ENCODE assay signal across 8 cellular contexts in genomic region chr1:15524283-15525042, GRCh38. TPM values are rescaled to one million over a fixed set of nuclear protein-coding genes. Genes with fewer than 3 reads are reported as not detected.
DNase-seq lines count a peak whose midpoint lies in the region; ATAC-seq lines count a peak whose summit lies in the region.

No MANE protein-coding gene starts in this region.

- DNase-seq in COLO668 (lab: John Stamatoyannopoulos, UW; ENCODE audit: unreplicated experiment) (peak; percentile 100), NOMO-1 treated with dmso at 0.1 percent for 144 hours (lab: John Stamatoyannopoulos, UW; ENCODE audit: unreplicated experiment) (peak; percentile 98), mesenteric fat pad (ENCODE audit: low spot score) (peak; percentile 100)
- DNase-seq in activated CD8-positive, alpha-beta memory T cell treated with anti-CD3 and anti-CD28 coated beads, Interleukin-2, amount 50 U/mL, for 24 hours (ENCODE audit: extremely low read depth), result peak; percentile 99
- DNase-seq in stimulated activated CD8-positive, alpha-beta memory T cell treated with anti-CD3 and anti-CD28 coated beads, Interleukin-15, amount 100 ng/mL, for 1 hour (ENCODE audit: low read depth), result peak; percentile 99

- H3K9ac ChIP-seq in HUES48 (ENCODE audit: low read depth, low read length) (peak overlapping the region; percentile 94), endocrine pancreas (ENCODE audit: control insufficient read depth, insufficient read depth, low read length) (peak overlapping the region; percentile 32)

- H3K9me3 ChIP-seq in HUES48 (ENCODE audit: control insufficient read depth, insufficient read depth, low read length), result no peaks in the 10 kb centered on the region
- no peaks in the 10 kb centered on the region for H3K9me3 ChIP-seq in endocrine pancreas (ENCODE audit: control insufficient read depth, low read length)

- H3K4me3 ChIP-seq in HUES48 (ENCODE audit: low read depth, low read length), result peak overlapping the region; percentile 90
- H3K4me3 ChIP-seq in endocrine pancreas (ENCODE audit: control insufficient read depth, insufficient read depth, low read length), result no peak overlapping the region

- H3K27ac ChIP-seq in HUES48 (ENCODE audit: low read depth, low read length), result peak overlapping the region; percentile 98

- no peaks in the 10 kb centered on the region for H3K27me3 ChIP-seq in HUES48 (ENCODE audit: control insufficient read depth, insufficient read depth, low read length)
- no peaks in the 10 kb centered on the region for H3K27me3 ChIP-seq in endocrine pancreas (ENCODE audit: control insufficient read depth, insufficient read depth, low read length)

- H3K36me3 ChIP-seq in HUES48 (ENCODE audit: control insufficient read depth, insufficient read depth, low read length), result peaks cover 4% of the 10 kb centered on the region; the same call in 1 of the 2 replicates
- H3K36me3 ChIP-seq in endocrine pancreas (ENCODE audit: control insufficient read depth, insufficient read depth, low read length), result no peaks in the 10 kb centered on the region

- peaks cover 18% of the 10 kb centered on the region for H3K4me1 ChIP-seq in HUES48 (ENCODE audit: control insufficient read depth, insufficient read depth, low read length)
- peaks cover 14% of the 10 kb centered on the region for H3K4me1 ChIP-seq in endocrine pancreas (ENCODE audit: control insufficient read depth, insufficient read depth, low read length)

- peak; percentile 38 for ATAC-seq in GM21390 (IDR thresholded peaks at IDR 0.05; ENCODE audit: unreplicated experiment)

RNA-seq across cellular contexts. Expression of gene CASP9, which starts 0.4 kb away (rescaled TPM):
- 8.6 TPM for total RNA-seq in mesenteric fat pad

RNA-seq across cellular contexts. Expression of gene DNAJC16, which starts 2.2 kb away (rescaled TPM):
- 19.8 TPM for total RNA-seq in mesenteric fat pad

RNA-seq across cellular contexts. Expression of gene CELA2B, which starts 48.6 kb away (rescaled TPM):
- not detected for total RNA-seq in mesenteric fat pad
